14 cellular contexts compared by ENCODE assay signal in genomic region chr14:69087061-69087461, GRCh38.
DNase-seq lines count a peak whose midpoint lies in the region; ATAC-seq and TF ChIP-seq lines count a peak whose summit lies in the region.
"Had no signal": no experiment of that assay in that cellular context is flagged by ENCODE, and none has a peak within 500 bp of the region (broad histone marks: within the 10 kb centered on the region; RNA-seq: fewer than 3 reads in every experiment).

No MANE protein-coding gene starts in this region.

- no peak for TF ChIP-seq POLR2A in upper lobe of left lung (IDR thresholded peaks at IDR 0.05)

- H3K4me1 ChIP-seq in neutrophil (ENCODE audit: control insufficient read depth in 1 of 2, insufficient read depth in 1 of 2, low read depth in 1 of 2, low read length in 1 of 2) (peaks cover 48 to 55% of the 10 kb centered on the region in 2 experiments), upper lobe of left lung (peaks cover 0 to 25% (median 13%) of the 10 kb centered on the region in 4 donors)

- H3K36me3 ChIP-seq in neutrophil (peaks cover 6% of the 10 kb centered on the region), upper lobe of left lung (peaks cover 3 to 56% (median 16%) of the 10 kb centered on the region in 4 donors)

- no peaks in the 10 kb centered on the region for H3K4me1 Mint-ChIP-seq in activated naive CD4-positive, alpha-beta T cell treated with anti-CD3 and anti-CD28 coated beads, Interleukin-2, amount 50 U/mL, for 24 hours
- peaks cover 6% of the 10 kb centered on the region for H3K4me1 Mint-ChIP-seq in activated naive CD4-positive, alpha-beta T cell treated with anti-CD3 and anti-CD28 coated beads, Interleukin-2, amount 10 ng/mL, durations not matched to agents 7 days and 5 days
- H3K4me1 Mint-ChIP-seq: activated B cell treated with CpG ODN at 0.5 μM for 24 hours had no signal

- H3K4me3 Mint-ChIP-seq in activated naive CD4-positive, alpha-beta T cell treated with anti-CD3 and anti-CD28 coated beads, Interleukin-2, amount 50 U/mL, for 24 hours: no peak overlapping the region
- no peak overlapping the region for H3K4me3 Mint-ChIP-seq in activated naive CD4-positive, alpha-beta T cell treated with anti-CD3 and anti-CD28 coated beads, Interleukin-2, amount 10 ng/mL, durations not matched to agents 7 days and 5 days
- H3K4me3 Mint-ChIP-seq: activated B cell treated with CpG ODN at 0.5 μM for 24 hours had no signal

- H3K36me3 Mint-ChIP-seq in activated naive CD4-positive, alpha-beta T cell treated with anti-CD3 and anti-CD28 coated beads, Interleukin-2, amount 50 U/mL, for 24 hours: peaks cover 17% of the 10 kb centered on the region
- H3K36me3 Mint-ChIP-seq in activated naive CD4-positive, alpha-beta T cell treated with anti-CD3 and anti-CD28 coated beads, Interleukin-2, amount 10 ng/mL, durations not matched to agents 7 days and 5 days: peaks cover 36% of the 10 kb centered on the region

- H3K27ac Mint-ChIP-seq in activated naive CD4-positive, alpha-beta T cell treated with anti-CD3 and anti-CD28 coated beads, Interleukin-2, amount 50 U/mL, for 24 hours: peak overlapping the region; percentile 3
- no peak overlapping the region for H3K27ac Mint-ChIP-seq in activated naive CD4-positive, alpha-beta T cell treated with anti-CD3 and anti-CD28 coated beads, Interleukin-2, amount 10 ng/mL, durations not matched to agents 7 days and 5 days
- H3K27ac Mint-ChIP-seq: activated B cell treated with CpG ODN at 0.5 μM for 24 hours had no signal

- H3K9me3 ChIP-seq in neutrophil (no peaks in the 10 kb centered on the region), upper lobe of left lung (no peaks in the 10 kb centered on the region)

- ATAC-seq in upper lobe of left lung (ENCODE audit: low FRiP score in 2 of 2): peak; percentile 45 to 93
- ATAC-seq in GM18907 (IDR thresholded peaks at IDR 0.05; ENCODE audit: unreplicated experiment): no peak

- no peaks in the 10 kb centered on the region for H3K27me3 Mint-ChIP-seq in activated naive CD4-positive, alpha-beta T cell treated with anti-CD3 and anti-CD28 coated beads, Interleukin-2, amount 50 U/mL, for 24 hours
- no peaks in the 10 kb centered on the region for H3K27me3 Mint-ChIP-seq in activated naive CD4-positive, alpha-beta T cell treated with anti-CD3 and anti-CD28 coated beads, Interleukin-2, amount 10 ng/mL, durations not matched to agents 7 days and 5 days
- H3K27me3 Mint-ChIP-seq: activated B cell treated with CpG ODN at 0.5 μM for 24 hours had no signal

- TF ChIP-seq CTCF in fibroblast of mammary gland (conservative IDR thresholded peaks at IDR 0.05; ENCODE audit: control insufficient read depth, insufficient read depth, low read depth, low read length): no peak
- no peak for TF ChIP-seq CTCF in neutrophil (IDR thresholded peaks at IDR 0.05)
- TF ChIP-seq CTCF in upper lobe of left lung (IDR thresholded peaks at IDR 0.05): no peak

- CTCF ChIA-PET in activated naive CD4-positive, alpha-beta T cell treated with anti-CD3 and anti-CD28 coated beads, Interleukin-2, amount 10 ng/mL, durations not matched to agents 7 days and 5 days (lab: Charles Lee): interaction anchor here (0.7 kb wide), 1 partner anchor 182 kb away, joined by 3 read pairs; no protein-coding TSS in a partner anchor

- peak overlapping the region; percentile 54 for H3K27ac ChIP-seq in neutrophil
- H3K27ac ChIP-seq in upper lobe of left lung: peak overlapping the region; percentile 62 to 72 (median 66)

- TF ChIP-seq EP300 in upper lobe of left lung (IDR thresholded peaks at IDR 0.05): peak in 1 of 4 donors; percentile 24

- DNase-seq in activated naive CD4-positive, alpha-beta T cell treated with anti-CD3 and anti-CD28 coated beads, Interleukin-2, amount 10 ng/mL, durations not matched to agents 7 days and 5 days: no peak
- DNase-seq in fibroblast of mammary gland (ENCODE audit: low read depth) (peak; percentile 41), upper lobe of left lung (no peak), activated gamma-delta T cell treated with Interleukin-2 at 50 U/mL for 16 hours (no peak)
- DNase-seq in NK-92 treated with Interleukin-12 subunit alpha and Interleukin-12 subunit beta, amount 100 ng/mL, for 24 hours (lab: John Stamatoyannopoulos, UW): no peak
- DNase-seq: 8988T; activated B cell treated with CpG ODN at 0.5 μM for 24 hours; central memory CD4-positive, alpha-beta T cell; DMS153; Kasumi-1; SHP77 treated with DMSO at 0.1 percent for 48 hours had no signal

- no peaks in the 10 kb centered on the region for H3K9me3 Mint-ChIP-seq in activated naive CD4-positive, alpha-beta T cell treated with anti-CD3 and anti-CD28 coated beads, Interleukin-2, amount 50 U/mL, for 24 hours
- H3K9me3 Mint-ChIP-seq in activated naive CD4-positive, alpha-beta T cell treated with anti-CD3 and anti-CD28 coated beads, Interleukin-2, amount 10 ng/mL, durations not matched to agents 7 days and 5 days: no peaks in the 10 kb centered on the region
- H3K9me3 Mint-ChIP-seq: activated B cell treated with CpG ODN at 0.5 μM for 24 hours had no signal

- 67 to 72% methylated on average over 3 of the region's 3 CpGs for whole genome bisulfite sequencing in upper lobe of left lung, 2 donors

- no peaks in the 10 kb centered on the region for H3K27me3 ChIP-seq in neutrophil
- no peaks in the 10 kb centered on the region for H3K27me3 ChIP-seq in upper lobe of left lung

- H3K4me3 ChIP-seq in fibroblast of mammary gland (ENCODE audit: control insufficient read depth, low read depth, low read length): no peak overlapping the region
- H3K4me3 ChIP-seq in neutrophil (ENCODE audit: low read depth in 1 of 2, low read length in 1 of 2): no peak overlapping the region
- no peak overlapping the region for H3K4me3 ChIP-seq in upper lobe of left lung
